Comparison of ENCODE assay signal across 21 cellular contexts in genomic region chr3:48320994-48321393, GRCh38. TPM values are rescaled to one million over a fixed set of nuclear protein-coding genes. Genes with fewer than 3 reads are reported as not detected.
A peak's percentile ranks its signal among the peaks of the same experiment; 100 is the strongest.
DNase-seq lines count a peak whose midpoint lies in the region; ATAC-seq and TF ChIP-seq lines count a peak whose summit lies in the region.
"Had no signal": no experiment of that assay in that cellular context is flagged by ENCODE, and none has a peak within 500 bp of the region (broad histone marks: within the 10 kb centered on the region; RNA-seq: fewer than 3 reads in every experiment).

No MANE protein-coding gene starts in this region.

- no peak overlapping the region for H3K9ac ChIP-seq in Loucy (ENCODE audit: low read depth, low read length, poor library complexity, severe bottlenecking)

- no peak for TF ChIP-seq CTCF in Loucy (conservative IDR thresholded peaks at IDR 0.05; ENCODE audit: low read length)
- no peak for TF ChIP-seq CTCF in neutrophil (IDR thresholded peaks at IDR 0.05)

- ATAC-seq in activated naive CD8-positive, alpha-beta T cell treated with anti-CD3 and anti-CD28 coated beads, Interleukin-2, amount 50 U/mL, for 24 hours = no peak
- no peak for ATAC-seq in activated T-helper 17 cell treated with anti-CD3 and anti-CD28 coated beads, Interleukin-2, amount 50 U/mL, for 72 hours (replicated peaks)
- ATAC-seq in GM21737 (IDR thresholded peaks at IDR 0.05; ENCODE audit: unreplicated experiment) (no peak), GM21825 (IDR thresholded peaks at IDR 0.05; ENCODE audit: unreplicated experiment) (no peak)
- ATAC-seq: K562, Right ventricle myocardium inferior had no signal

- H3F3A ChIP-seq in Loucy (ENCODE audit: low read depth) = no peaks in the 10 kb centered on the region

- H4K20me1 ChIP-seq in Loucy (ENCODE audit: insufficient read depth, low read length, poor library complexity, severe bottlenecking) = no peaks in the 10 kb centered on the region

- no peaks in the 10 kb centered on the region for H3K27me3 ChIP-seq in Loucy (ENCODE audit: insufficient read depth, low read length, poor library complexity, severe bottlenecking)
- H3K27me3 ChIP-seq in neutrophil = no peaks in the 10 kb centered on the region
- H3K27me3 ChIP-seq: Peyer's patch had no signal

- H3K36me3 Mint-ChIP-seq in activated naive CD8-positive, alpha-beta T cell = peaks cover 3% of the 10 kb centered on the region
- no peaks in the 10 kb centered on the region for H3K36me3 Mint-ChIP-seq in activated naive CD8-positive, alpha-beta T cell treated with anti-CD3 and anti-CD28 coated beads, Interleukin-2, amount 50 U/mL, for 24 hours (ENCODE audit: low read depth)
- no peaks in the 10 kb centered on the region for H3K36me3 Mint-ChIP-seq in activated T-helper 17 cell treated with anti-CD3 and anti-CD28 coated beads, Interleukin-2, amount 50 U/mL, for 72 hours (ENCODE audit: low read depth)

- H3K4me1 Mint-ChIP-seq in activated naive CD8-positive, alpha-beta T cell (ENCODE audit: low read depth) = peaks cover 13% of the 10 kb centered on the region
- H3K4me1 Mint-ChIP-seq in activated naive CD8-positive, alpha-beta T cell treated with anti-CD3 and anti-CD28 coated beads, Interleukin-2, amount 50 U/mL, for 24 hours = peaks cover 9% of the 10 kb centered on the region
- H3K4me1 Mint-ChIP-seq in activated T-helper 17 cell treated with anti-CD3 and anti-CD28 coated beads, Interleukin-2, amount 50 U/mL, for 72 hours = no peaks in the 10 kb centered on the region

- no peak overlapping the region for H3K4me3 Mint-ChIP-seq in activated naive CD8-positive, alpha-beta T cell
- H3K4me3 Mint-ChIP-seq in activated naive CD8-positive, alpha-beta T cell treated with anti-CD3 and anti-CD28 coated beads, Interleukin-2, amount 50 U/mL, for 24 hours = no peak overlapping the region
- no peak overlapping the region for H3K4me3 Mint-ChIP-seq in activated T-helper 17 cell treated with anti-CD3 and anti-CD28 coated beads, Interleukin-2, amount 50 U/mL, for 72 hours
- H3K4me3 Mint-ChIP-seq: CD8-positive, alpha-beta memory T cell; HFFc6 had no signal

- no peaks in the 10 kb centered on the region for H3K9me3 ChIP-seq in Loucy (ENCODE audit: insufficient read depth, low read depth, low read length)
- H3K9me3 ChIP-seq in neutrophil = no peaks in the 10 kb centered on the region

- H3K79me2 ChIP-seq in Loucy (ENCODE audit: insufficient read depth, low read length) = no peaks in the 10 kb centered on the region

- H3K36me3 ChIP-seq in Loucy (ENCODE audit: insufficient read depth, low read length) = no peaks in the 10 kb centered on the region
- H3K36me3 ChIP-seq in neutrophil = no peaks in the 10 kb centered on the region
- H3K36me3 ChIP-seq: Peyer's patch had no signal

- no peak for DNase-seq in activated naive CD8-positive, alpha-beta T cell treated with anti-CD3 and anti-CD28 coated beads, Interleukin-2, amount 50 U/mL, for 24 hours
- no peak for DNase-seq in DMS79 (lab: John Stamatoyannopoulos, UW)
- DNase-seq: AML-193, DND-41, HFFc6, NCI-H1436 treated with DMSO at 0.1 percent for 48 hours, NCI-H2029 treated with DMSO at 0.1 percent for 48 hours, NCI-H510A treated with DMSO at 0.1 percent for 48 hours, NCI-H82, Peyer's patch had no signal

- peak overlapping the region; percentile 92 for H2AFZ ChIP-seq in Loucy (ENCODE audit: low read length)

- H3K4me3 ChIP-seq in Loucy (ENCODE audit: low read length, poor library complexity, severe bottlenecking) (no peak overlapping the region), neutrophil (ENCODE audit: low read depth in 1 of 2, low read length in 1 of 2) (no peak overlapping the region)
- H3K4me3 ChIP-seq: K562, Peyer's patch had no signal

- peak overlapping the region; percentile 46 for H3K27ac Mint-ChIP-seq in activated naive CD8-positive, alpha-beta T cell
- H3K27ac Mint-ChIP-seq in activated naive CD8-positive, alpha-beta T cell treated with anti-CD3 and anti-CD28 coated beads, Interleukin-2, amount 50 U/mL, for 24 hours = no peak overlapping the region
- H3K27ac Mint-ChIP-seq in activated T-helper 17 cell treated with anti-CD3 and anti-CD28 coated beads, Interleukin-2, amount 50 U/mL, for 72 hours = peak overlapping the region; percentile 50
- H3K27ac Mint-ChIP-seq: HFFc6 had no signal

- peaks cover 1% of the 10 kb centered on the region for H3K27me3 Mint-ChIP-seq in activated naive CD8-positive, alpha-beta T cell
- no peaks in the 10 kb centered on the region for H3K27me3 Mint-ChIP-seq in activated naive CD8-positive, alpha-beta T cell treated with anti-CD3 and anti-CD28 coated beads, Interleukin-2, amount 50 U/mL, for 24 hours
- H3K27me3 Mint-ChIP-seq in activated T-helper 17 cell treated with anti-CD3 and anti-CD28 coated beads, Interleukin-2, amount 50 U/mL, for 72 hours = peaks cover 3% of the 10 kb centered on the region

- H3K27ac ChIP-seq in neutrophil = peak overlapping the region; percentile 72
- H3K27ac ChIP-seq: Peyer's patch had no signal

- peaks cover 11% of the 10 kb centered on the region for H3K9me3 Mint-ChIP-seq in activated naive CD8-positive, alpha-beta T cell (ENCODE audit: low read depth)
- peaks cover 9% of the 10 kb centered on the region for H3K9me3 Mint-ChIP-seq in activated naive CD8-positive, alpha-beta T cell treated with anti-CD3 and anti-CD28 coated beads, Interleukin-2, amount 50 U/mL, for 24 hours
- peaks cover 4% of the 10 kb centered on the region for H3K9me3 Mint-ChIP-seq in activated T-helper 17 cell treated with anti-CD3 and anti-CD28 coated beads, Interleukin-2, amount 50 U/mL, for 72 hours

- no peaks in the 10 kb centered on the region for H3K9me2 ChIP-seq in Loucy (replicated peaks; ENCODE audit: low read depth, low read length)

- H3K4me2 ChIP-seq in Loucy (ENCODE audit: low read depth, low read length, poor library complexity, severe bottlenecking) = no peak overlapping the region

- peaks cover 7% of the 10 kb centered on the region for H3K4me1 ChIP-seq in Loucy (ENCODE audit: insufficient read depth, low read length, poor library complexity, severe bottlenecking)
- H3K4me1 ChIP-seq in neutrophil (ENCODE audit: control insufficient read depth in 1 of 2, insufficient read depth in 1 of 2, low read depth in 1 of 2, low read length in 1 of 2) = peaks cover 7 to 10% of the 10 kb centered on the region in 2 experiments
- H3K4me1 ChIP-seq: Peyer's patch had no signal

RNA-seq across cellular contexts. Expression of gene SPINK8, which starts 12.5 kb away (rescaled TPM):
- total RNA-seq in activated T-helper 17 cell treated with anti-CD3 and anti-CD28 coated beads, Interleukin-2, amount 50 U/mL, for 72 hours = not detected
- total RNA-seq: CD8-positive, alpha-beta memory T cell; H4; HFFc6; K562; M059J; Peyer's patch; Right ventricle myocardium inferior had no signal

RNA-seq across cellular contexts. Expression of gene NME6, which starts 19.8 kb away (rescaled TPM):
- total RNA-seq in activated T-helper 17 cell treated with anti-CD3 and anti-CD28 coated beads, Interleukin-2, amount 50 U/mL, for 72 hours = 10 to 100 TPM; 26.0 to 30.9 TPM

RNA-seq across cellular contexts. Expression of gene FBXW12, which starts 51.0 kb away (rescaled TPM):
- not detected for total RNA-seq in activated T-helper 17 cell treated with anti-CD3 and anti-CD28 coated beads, Interleukin-2, amount 50 U/mL, for 72 hours
- total RNA-seq: CD8-positive, alpha-beta memory T cell; HFFc6; K562; M059J; Peyer's patch; Right ventricle myocardium inferior had no signal
